12 cellular contexts compared by ENCODE assay signal in genomic region chr3:188001052-188001567, GRCh38.
DNase-seq lines count a peak whose midpoint lies in the region; ATAC-seq lines count a peak whose summit lies in the region.
"Had no signal": no experiment of that assay in that cellular context is flagged by ENCODE, and none has a peak within 500 bp of the region (broad histone marks: within the 10 kb centered on the region; RNA-seq: fewer than 3 reads in every experiment).

No MANE protein-coding gene starts in this region.

- H3K27ac Mint-ChIP-seq in activated CD8-positive, alpha-beta memory T cell treated with anti-CD3 and anti-CD28 coated beads, Interleukin-2, amount 10 ng/mL, durations not matched to agents 7 days and 5 days = peak overlapping the region; percentile 97
- peak overlapping the region; percentile 76 for H3K27ac Mint-ChIP-seq in activated T-helper 1 cell treated with anti-CD3 and anti-CD28 coated beads, Interleukin-12 subunit alpha, Interleukin-12 subunit beta, Interleukin-2, Interleukin-4 antibody, amounts not matched to agents 30 ng/mL and 10 ng/mL and 1 ng/mL, durations not matched to agents 14 hours and 24 hours and 36 hours
- H3K27ac Mint-ChIP-seq: endodermal cell had no signal

- no peaks in the 10 kb centered on the region for H3K27me3 Mint-ChIP-seq in activated CD8-positive, alpha-beta memory T cell treated with anti-CD3 and anti-CD28 coated beads, Interleukin-2, amount 10 ng/mL, durations not matched to agents 7 days and 5 days
- no peaks in the 10 kb centered on the region for H3K27me3 Mint-ChIP-seq in activated T-helper 1 cell treated with anti-CD3 and anti-CD28 coated beads, Interleukin-12 subunit alpha, Interleukin-12 subunit beta, Interleukin-2, Interleukin-4 antibody, amounts not matched to agents 30 ng/mL and 10 ng/mL and 1 ng/mL, durations not matched to agents 14 hours and 24 hours and 36 hours (ENCODE audit: insufficient read depth)

- intact Hi-C loops in activated T-helper 1 cell treated with anti-CD3 and anti-CD28 coated beads, Interleukin-12 subunit alpha, Interleukin-12 subunit beta, Interleukin-2, Interleukin-4 antibody, amounts not matched to agents 30 ng/mL and 10 ng/mL and 1 ng/mL, durations not matched to agents 14 hours and 24 hours and 36 hours (cut with micrococcal nuclease) = loop anchor here (2.0 to 5.0 kb wide), 2 partner anchors 61 to 154 kb away; partner anchors contain the start of gene LPP
- intact Hi-C loops in sciatic nerve (cut with DNase I) = no loop called here

- no peak for ATAC-seq in activated CD8-positive, alpha-beta memory T cell treated with anti-CD3 and anti-CD28 coated beads, Interleukin-2, amount 10 ng/mL, durations not matched to agents 7 days and 5 days
- ATAC-seq in sciatic nerve (peak; percentile 11), GM18870 (IDR thresholded peaks at IDR 0.05; ENCODE audit: unreplicated experiment) (no peak), GM21619 (IDR thresholded peaks at IDR 0.05; ENCODE audit: unreplicated experiment) (no peak), GM18517 (IDR thresholded peaks at IDR 0.05; ENCODE audit: unreplicated experiment) (no peak)
- ATAC-seq: Right ventricle myocardium inferior had no signal

- H3K36me3 Mint-ChIP-seq in activated CD8-positive, alpha-beta memory T cell treated with anti-CD3 and anti-CD28 coated beads, Interleukin-2, amount 10 ng/mL, durations not matched to agents 7 days and 5 days = peaks cover 14% of the 10 kb centered on the region
- peaks cover 15% of the 10 kb centered on the region for H3K36me3 Mint-ChIP-seq in activated T-helper 1 cell treated with anti-CD3 and anti-CD28 coated beads, Interleukin-12 subunit alpha, Interleukin-12 subunit beta, Interleukin-2, Interleukin-4 antibody, amounts not matched to agents 30 ng/mL and 10 ng/mL and 1 ng/mL, durations not matched to agents 14 hours and 24 hours and 36 hours (ENCODE audit: low read depth)

- H3K4me3 Mint-ChIP-seq in activated CD8-positive, alpha-beta memory T cell treated with anti-CD3 and anti-CD28 coated beads, Interleukin-2, amount 10 ng/mL, durations not matched to agents 7 days and 5 days = no peak overlapping the region
- peak overlapping the region; percentile 37 for H3K4me3 Mint-ChIP-seq in activated T-helper 1 cell treated with anti-CD3 and anti-CD28 coated beads, Interleukin-12 subunit alpha, Interleukin-12 subunit beta, Interleukin-2, Interleukin-4 antibody, amounts not matched to agents 30 ng/mL and 10 ng/mL and 1 ng/mL, durations not matched to agents 14 hours and 24 hours and 36 hours
- H3K4me3 Mint-ChIP-seq: endodermal cell had no signal

- CTCF ChIA-PET in activated CD8-positive, alpha-beta memory T cell treated with anti-CD3 and anti-CD28 coated beads, Interleukin-2, amount 10 ng/mL, durations not matched to agents 7 days and 5 days (lab: Charles Lee) = interaction anchor here (1.7 to 7.2 kb wide), 3 partner anchors 253 to 954 kb away, joined by 4 to 35 read pairs (median 7); no protein-coding TSS in a partner anchor

- DNase-seq in activated CD8-positive, alpha-beta memory T cell treated with anti-CD3 and anti-CD28 coated beads, Interleukin-2, amount 10 ng/mL, durations not matched to agents 7 days and 5 days = no peak
- DNase-seq in activated CD8-positive, alpha-beta memory T cell treated with anti-CD3 and anti-CD28 coated beads, Interleukin-2, amount 50 U/mL, for 48 hours = no peak
- peak; percentile 19 for DNase-seq in NCI-H146 treated with DMSO at 0.1 percent for 48 hours (lab: John Stamatoyannopoulos, UW; ENCODE audit: unreplicated experiment)
- DNase-seq in activated T-helper 1 cell treated with anti-CD3 and anti-CD28 coated beads, Interleukin-12 subunit alpha, Interleukin-12 subunit beta, Interleukin-2, Interleukin-4 antibody, amounts not matched to agents 30 ng/mL and 10 ng/mL and 1 ng/mL, durations not matched to agents 14 hours and 24 hours and 36 hours (ENCODE audit: low spot score) = no peak
- no peak for DNase-seq in sciatic nerve (ENCODE audit: low spot score)
- DNase-seq: endodermal cell; stimulated activated CD4-positive, alpha-beta T cell treated with anti-CD3 and anti-CD28 coated beads, Interleukin-4, amount 100 ng/mL, for 4 hours had no signal

- peaks cover 2% of the 10 kb centered on the region for H3K9me3 Mint-ChIP-seq in activated CD8-positive, alpha-beta memory T cell treated with anti-CD3 and anti-CD28 coated beads, Interleukin-2, amount 10 ng/mL, durations not matched to agents 7 days and 5 days (ENCODE audit: low read depth)
- peaks cover 6% of the 10 kb centered on the region for H3K9me3 Mint-ChIP-seq in activated T-helper 1 cell treated with anti-CD3 and anti-CD28 coated beads, Interleukin-12 subunit alpha, Interleukin-12 subunit beta, Interleukin-2, Interleukin-4 antibody, amounts not matched to agents 30 ng/mL and 10 ng/mL and 1 ng/mL, durations not matched to agents 14 hours and 24 hours and 36 hours
- H3K9me3 Mint-ChIP-seq: activated T-cell treated with anti-CD3 and anti-CD28 coated beads, Interleukin-2, amount 50 U/mL, for 4 hours; endodermal cell had no signal

- H3K4me1 Mint-ChIP-seq in activated CD8-positive, alpha-beta memory T cell treated with anti-CD3 and anti-CD28 coated beads, Interleukin-2, amount 10 ng/mL, durations not matched to agents 7 days and 5 days = peaks cover 62% of the 10 kb centered on the region
- peaks cover 82% of the 10 kb centered on the region for H3K4me1 Mint-ChIP-seq in activated T-helper 1 cell treated with anti-CD3 and anti-CD28 coated beads, Interleukin-12 subunit alpha, Interleukin-12 subunit beta, Interleukin-2, Interleukin-4 antibody, amounts not matched to agents 30 ng/mL and 10 ng/mL and 1 ng/mL, durations not matched to agents 14 hours and 24 hours and 36 hours (ENCODE audit: low read depth)
